11 cellular contexts compared by ENCODE assay signal in genomic region chr1:205294914-205295310, GRCh38. TPM values are rescaled to one million over a fixed set of nuclear protein-coding genes. Genes with fewer than 3 reads are reported as not detected.
A peak's percentile ranks its signal among the peaks of the same experiment; 100 is the strongest.
DNase-seq lines count a peak whose midpoint lies in the region; ATAC-seq and TF ChIP-seq lines count a peak whose summit lies in the region.
"Had no signal": no experiment of that assay in that cellular context is flagged by ENCODE, and none has a peak within 500 bp of the region (broad histone marks: within the 10 kb centered on the region; RNA-seq: fewer than 3 reads in every experiment).

No MANE protein-coding gene starts in this region.

- no peaks in the 10 kb centered on the region for H3K36me3 ChIP-seq in Caco-2 (ENCODE audit: control insufficient read depth, insufficient read depth, low read length)
- no peaks in the 10 kb centered on the region for H3K36me3 ChIP-seq in SJCRH30
- H3K36me3 ChIP-seq in parathyroid adenoma (ENCODE audit: control insufficient read depth, insufficient read depth, low read length) = no peaks in the 10 kb centered on the region

- no peak overlapping the region for H2AFZ ChIP-seq in parathyroid adenoma

- H3K4me3 ChIP-seq in Caco-2 (ENCODE audit: low read depth, low read length) (no peak overlapping the region), SJCRH30 (no peak overlapping the region), right cardiac atrium (ENCODE audit: low read length) (no peak overlapping the region), parathyroid adenoma (ENCODE audit: low read depth, low read length) (no peak overlapping the region)
- H3K4me3 ChIP-seq: GM12878 had no signal

- peak overlapping the region; percentile 97 for H3K27ac Mint-ChIP-seq in Caco-2 (ENCODE audit: unreplicated experiment)
- H3K27ac Mint-ChIP-seq: T-helper 2 cell treated with Interferon-gamma antibody and Interleukin-4, amounts not matched to agents 5 μg/mL and 100 μg/mL, for 36 hours had no signal

- no peaks in the 10 kb centered on the region for H3K27me3 Mint-ChIP-seq in Caco-2 (ENCODE audit: insufficient read depth, unreplicated experiment)

- 75% methylated on average over 5 of the region's 5 CpGs for WGBS in right cardiac atrium

- peaks cover 85% of the 10 kb centered on the region for H3K4me1 ChIP-seq in Caco-2
- peaks cover 47% of the 10 kb centered on the region for H3K4me1 ChIP-seq in SJCRH30
- H3K4me1 ChIP-seq in right cardiac atrium (ENCODE audit: control insufficient read depth, insufficient read depth, low read length) = peaks cover 12% of the 10 kb centered on the region
- H3K4me1 ChIP-seq in parathyroid adenoma = no peaks in the 10 kb centered on the region

- peaks cover 51% of the 10 kb centered on the region for H3K4me1 Mint-ChIP-seq in Caco-2 (ENCODE audit: low read depth, unreplicated experiment)

- ATAC-seq in right cardiac atrium (no peak), GM21367 (IDR thresholded peaks at IDR 0.05; ENCODE audit: unreplicated experiment) (no peak), left colon (no peak), GM21423 (IDR thresholded peaks at IDR 0.05; ENCODE audit: unreplicated experiment) (no peak)

- DNase-seq in Caco-2 (no peak), SJCRH30 (no peak), right cardiac atrium (no peak), left colon (no peak)
- DNase-seq in effector CD4-positive, alpha-beta T cell = no peak
- DNase-seq: NCI-H524 treated with DMSO at 0.1 percent for 48 hours had no signal

- TSS peak; percentile 56 for BruUV-seq in Caco-2 (replicated peaks; lab: Mats Ljungman, UMichigan)

- CTCF ChIA-PET in Caco-2 (lab: Charles Lee) = interaction anchor here (1.2 to 1.8 kb wide), 3 partner anchors 10 to 22 kb away, joined by 5 to 17 read pairs (median 12); no protein-coding TSS in a partner anchor

- POLR2A ChIA-PET in Caco-2 (lab: Charles Lee) = interaction anchor here (0.5 to 2.4 kb wide), 4 partner anchors 10 to 191 kb away, joined by 3 to 12 read pairs (median 6); partner anchors contain the start of gene NUAK2

- H3K9me3 Mint-ChIP-seq in Caco-2 (ENCODE audit: unreplicated experiment) = no peaks in the 10 kb centered on the region
- H3K9me3 Mint-ChIP-seq: T-helper 2 cell treated with Interferon-gamma antibody and Interleukin-4, amounts not matched to agents 5 μg/mL and 100 μg/mL, for 36 hours had no signal

- intact Hi-C loops in Caco-2 (cut with micrococcal nuclease; ENCODE audit: unreplicated experiment) (no loop called here), right cardiac atrium (cut with DNase I) (no loop called here), left colon (cut with DNase I, micrococcal nuclease) (no loop called here)

- no peak overlapping the region for H3K9ac ChIP-seq in parathyroid adenoma

- H3K4me2 ChIP-seq in parathyroid adenoma (ENCODE audit: low read length) = no peak overlapping the region

- H3K4me3 Mint-ChIP-seq in Caco-2 (ENCODE audit: unreplicated experiment) = peak overlapping the region; percentile 46
- H3K4me3 Mint-ChIP-seq: T-helper 2 cell treated with Interferon-gamma antibody and Interleukin-4, amounts not matched to agents 5 μg/mL and 100 μg/mL, for 36 hours had no signal

- H3K27me3 ChIP-seq in Caco-2 (replicated peaks; ENCODE audit: control insufficient read depth, insufficient read depth, low read length) = no peaks in the 10 kb centered on the region
- no peaks in the 10 kb centered on the region for H3K27me3 ChIP-seq in SJCRH30
- no peaks in the 10 kb centered on the region for H3K27me3 ChIP-seq in right cardiac atrium (ENCODE audit: control insufficient read depth, insufficient read depth)
- no peaks in the 10 kb centered on the region for H3K27me3 ChIP-seq in parathyroid adenoma (ENCODE audit: control insufficient read depth, insufficient read depth, low read length)

- H3K27ac ChIP-seq in SJCRH30 = peak overlapping the region; percentile 59
- peak overlapping the region; percentile 38 for H3K27ac ChIP-seq in right cardiac atrium (ENCODE audit: low read length)
- H3K27ac ChIP-seq in parathyroid adenoma = peak overlapping the region; percentile 11

- no peaks in the 10 kb centered on the region for H3K9me3 ChIP-seq in Caco-2
- no peaks in the 10 kb centered on the region for H3K9me3 ChIP-seq in SJCRH30 (replicated peaks)
- no peaks in the 10 kb centered on the region for H3K9me3 ChIP-seq in right cardiac atrium (ENCODE audit: control insufficient read depth, low read length)
- no peaks in the 10 kb centered on the region for H3K9me3 ChIP-seq in parathyroid adenoma (ENCODE audit: control insufficient read depth, low read length)

- TF ChIP-seq CTCF in Caco-2 (IDR thresholded peaks at IDR 0.05; ENCODE audit: insufficient read depth in 1 of 2, low read depth in 1 of 2, low read length in 1 of 2, severe bottlenecking in 1 of 2, unreplicated experiment in 1 of 2) (no peak), parathyroid adenoma (IDR thresholded peaks at IDR 0.05) (no peak)

- H3K36me3 Mint-ChIP-seq in Caco-2 (ENCODE audit: insufficient read depth, unreplicated experiment) = peaks cover 29% of the 10 kb centered on the region

- H3K79me2 ChIP-seq in parathyroid adenoma = no peaks in the 10 kb centered on the region

RNA-seq across cellular contexts. Expression of gene NUAK2, which starts 26.6 kb away (rescaled TPM):
- total RNA-seq in Caco-2 (2022) = 25.7 and 27.0 TPM in 2 replicates
- 2.1 and 2.2 TPM in 2 replicates for total RNA-seq in SJCRH30 (2014; rRNA removed; shearing (Covaris generic))
- 1 to 10 TPM in 3 of 4 donors, under 1 TPM in 1; 0.50 to 1.6 (median 1.4) TPM for total RNA-seq in right cardiac atrium
- 0.86 TPM for polyA plus RNA-seq in right cardiac atrium
- total RNA-seq in left colon = 10 to 100 TPM; 27.7 to 29.2 TPM
